28 cellular contexts compared by ENCODE assay signal in the genomic region with DNA sequence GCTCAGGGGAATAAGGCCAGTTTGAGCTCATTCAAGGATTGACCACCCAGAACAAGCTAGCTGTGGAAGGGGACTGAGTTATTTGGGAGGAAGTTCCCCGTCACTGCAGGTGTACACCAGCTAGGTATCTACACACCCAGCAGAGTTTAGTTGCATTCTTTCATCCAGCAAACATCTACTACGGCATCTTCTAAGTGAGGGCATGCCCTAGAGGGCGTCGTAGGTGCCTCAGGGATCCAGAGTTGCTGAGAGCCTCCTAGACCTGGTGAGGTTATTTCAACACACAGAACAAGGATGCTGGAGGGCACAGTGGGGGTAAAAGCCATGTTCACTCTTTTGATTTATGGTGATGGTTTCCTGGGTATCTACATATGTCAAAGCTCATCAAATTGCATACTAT.
"Had no signal": no experiment of that assay in that cellular context is flagged by ENCODE, and none has a peak within 500 bp of the region (broad histone marks: within the 10 kb centered on the region; RNA-seq: fewer than 3 reads in every experiment).

No MANE protein-coding gene starts in this region.

- H3K9ac ChIP-seq: parathyroid adenoma had no signal

- H3K9me3 Mint-ChIP-seq: neural crest cell had no signal

- DNase-seq: dermis blood vessel endothelial cell; effector memory CD4-positive, alpha-beta T cell; erythroblast; esophagus squamous epithelium; foreskin melanocyte; glutamatergic neuron; heart right ventricle; hippocampal formation; immature natural killer cell; islet precursor cell; left ventricle myocardium superior; lower lobe of right lung; naive B cell; sigmoid colon; stimulated activated CD4-positive, alpha-beta T cell treated with anti-CD3 and anti-CD28 coated beads, Interleukin-15, amount 100 ng/mL, for 24 hours; stimulated activated CD4-positive, alpha-beta T cell treated with anti-CD3 and anti-CD28 coated beads, Interleukin-2, amount 100 ng/mL, for 48 hours; stimulated activated naive B cell treated with anti-CD40 and anti-IgM and Interleukin-4, amounts not matched to agents 10 μg/mL and 1 μg/mL and 100 μg/mL, for 72 hours; stimulated activated naive CD8-positive, alpha-beta T cell treated with anti-CD3 and anti-CD28 coated beads, Interleukin-15, amount 100 ng/mL, for 72 hours; transverse colon; upper lobe of right lung; uterus had no signal

- H3K9me3 ChIP-seq: esophagus squamous epithelium, lower lobe of right lung, prostate gland, right atrium auricular region, transverse colon, upper lobe of right lung, uterus had no signal

- H3K4me3 ChIP-seq: coronary artery, esophagus squamous epithelium, heart right ventricle, lower lobe of right lung, prostate gland, right atrium auricular region, sigmoid colon, suprapubic skin, transverse colon, upper lobe of right lung, uterus had no signal

- H3K79me2 ChIP-seq: parathyroid adenoma had no signal

- H2AFZ ChIP-seq: parathyroid adenoma had no signal

- H3K36me3 Mint-ChIP-seq: immature natural killer cell; natural killer cell treated with Interleukin-12 subunit alpha and Interleukin-12 subunit beta and Interleukin-15 and Interleukin-18, amount 100 ng/mL, for 72 hours; stimulated activated naive B cell treated with anti-CD40 and anti-IgM and Interleukin-4, amounts not matched to agents 10 μg/mL and 1 μg/mL and 100 μg/mL, for 72 hours had no signal

- H3K27ac Mint-ChIP-seq: immature natural killer cell; naive B cell; natural killer cell treated with Interleukin-12 subunit alpha and Interleukin-12 subunit beta and Interleukin-15 and Interleukin-18, amount 100 ng/mL, for 72 hours; stimulated activated naive B cell treated with anti-CD40 and anti-IgM and Interleukin-4, amounts not matched to agents 10 μg/mL and 1 μg/mL and 100 μg/mL, for 72 hours; stimulated activated naive CD8-positive, alpha-beta T cell treated with anti-CD3 and anti-CD28 coated beads, Interleukin-15, amount 100 ng/mL, for 72 hours had no signal

- H3K4me3 Mint-ChIP-seq: immature natural killer cell; naive B cell; natural killer cell treated with Interleukin-12 subunit alpha and Interleukin-12 subunit beta and Interleukin-15 and Interleukin-18, amount 100 ng/mL, for 72 hours; neural crest cell; stimulated activated naive B cell treated with anti-CD40 and anti-IgM and Interleukin-4, amounts not matched to agents 10 μg/mL and 1 μg/mL and 100 μg/mL, for 72 hours; stimulated activated naive CD8-positive, alpha-beta T cell treated with anti-CD3 and anti-CD28 coated beads, Interleukin-15, amount 100 ng/mL, for 72 hours had no signal

- H3K36me3 ChIP-seq: esophagus squamous epithelium, heart right ventricle, lower lobe of right lung, prostate gland, right atrium auricular region, sigmoid colon, suprapubic skin, transverse colon, upper lobe of right lung, uterus had no signal

- H3K27me3 ChIP-seq: right atrium auricular region, transverse colon, uterus had no signal

- H3K4me1 ChIP-seq: esophagus squamous epithelium, heart right ventricle, lower lobe of right lung, parathyroid adenoma, prostate gland, right atrium auricular region, sigmoid colon, suprapubic skin, upper lobe of right lung, uterus had no signal

- H3K4me1 Mint-ChIP-seq: immature natural killer cell; naive B cell; stimulated activated naive B cell treated with anti-CD40 and anti-IgM and Interleukin-4, amounts not matched to agents 10 μg/mL and 1 μg/mL and 100 μg/mL, for 72 hours; stimulated activated naive CD8-positive, alpha-beta T cell treated with anti-CD3 and anti-CD28 coated beads, Interleukin-15, amount 100 ng/mL, for 72 hours had no signal

- H3K27ac ChIP-seq: coronary artery, esophagus squamous epithelium, heart right ventricle, lower lobe of right lung, parathyroid adenoma, right atrium auricular region, sigmoid colon, suprapubic skin, transverse colon, upper lobe of right lung, uterus had no signal

- ATAC-seq: heart right ventricle; left ventricle myocardium superior; lower lobe of right lung; natural killer cell treated with Interleukin-12 subunit alpha and Interleukin-12 subunit beta and Interleukin-15 and Interleukin-18, amount 100 ng/mL, for 72 hours; stimulated activated naive B cell treated with anti-CD40 and anti-IgM and Interleukin-4, amounts not matched to agents 10 μg/mL and 1 μg/mL and 100 μg/mL, for 72 hours; stimulated activated naive CD8-positive, alpha-beta T cell treated with anti-CD3 and anti-CD28 coated beads, Interleukin-15, amount 100 ng/mL, for 72 hours; upper lobe of right lung had no signal
